Comparison of ENCODE assay signal across 19 cellular contexts in genomic region chr13:111604087-111604486, GRCh38.
"Had no signal": no experiment of that assay in that cellular context is flagged by ENCODE, and none has a peak within 500 bp of the region (broad histone marks: within the 10 kb centered on the region; RNA-seq: fewer than 3 reads in every experiment).

No MANE protein-coding gene starts in this region.

- H3K4me1 ChIP-seq: adrenal gland, gastrocnemius medialis, heart left ventricle, thyroid gland had no signal

- H3K36me3 ChIP-seq: adrenal gland, gastrocnemius medialis, heart left ventricle, thyroid gland had no signal

- H3K27me3 ChIP-seq: gastrocnemius medialis, thyroid gland had no signal

- H3K9me3 ChIP-seq: adrenal gland, gastrocnemius medialis, heart left ventricle, thyroid gland had no signal

- DNase-seq: activated CD4-positive, alpha-beta T cell treated with anti-CD3 and anti-CD28 coated beads for 36 hours; activated CD4-positive, alpha-beta T cell treated with anti-CD3 and anti-CD28 coated beads, Interleukin-2, amount 50 U/mL, for 48 hours; activated gamma-delta T cell treated with Interleukin-2 at 50 U/mL for 16 hours; adrenal gland; cerebellar nuclear complex; effector CD4-positive, alpha-beta T cell; gastrocnemius medialis; heart left ventricle; immature natural killer cell; mesenchymal stem cell; naive thymus-derived CD4-positive, alpha-beta T cell; occipital lobe; retina; stimulated activated naive B cell treated with anti-CD40 and anti-IgM and Interleukin-4, amounts not matched to agents 10 μg/mL and 1 μg/mL and 100 μg/mL, for 72 hours; T-helper 1 cell; T1000; thyroid gland had no signal

- H3K27ac ChIP-seq: adrenal gland, gastrocnemius medialis, heart left ventricle, thyroid gland had no signal

- H3K4me3 ChIP-seq: adrenal gland, gastrocnemius medialis, heart left ventricle, thyroid gland had no signal

- ATAC-seq: activated CD4-positive, alpha-beta T cell treated with anti-CD3 and anti-CD28 coated beads for 36 hours; activated naive CD4-positive, alpha-beta T cell treated with anti-CD3 and anti-CD28 coated beads, Interleukin-2, amount 50 U/mL, for 72 hours; esophagus mucosa; gastrocnemius medialis; heart left ventricle; naive thymus-derived CD4-positive, alpha-beta T cell; stimulated activated naive B cell treated with anti-CD40 and anti-IgM and Interleukin-4, amounts not matched to agents 10 μg/mL and 1 μg/mL and 100 μg/mL, for 72 hours had no signal
